12 cellular contexts compared by ENCODE assay signal in genomic region chr16:2038359-2039285, GRCh38. TPM values are rescaled to one million over a fixed set of nuclear protein-coding genes. Genes with fewer than 3 reads are reported as not detected.
DNase-seq lines count a peak whose midpoint lies in the region; ATAC-seq and TF ChIP-seq lines count a peak whose summit lies in the region.
"Had no signal": no experiment of that assay in that cellular context is flagged by ENCODE, and none has a peak within 500 bp of the region (broad histone marks: within the 10 kb centered on the region; RNA-seq: fewer than 3 reads in every experiment).

No MANE protein-coding gene starts in this region.

- H3K9me3 ChIP-seq in Panc1 (ENCODE audit: control insufficient read depth, insufficient read depth, low read depth, low read length) (no peaks in the 10 kb centered on the region), endocrine pancreas (ENCODE audit: control insufficient read depth, low read length) (no peaks in the 10 kb centered on the region), muscle layer of colon (ENCODE audit: low read length) (no peaks in the 10 kb centered on the region), tibial nerve (no peaks in the 10 kb centered on the region)

- no peak for TF ChIP-seq EP300 in tibial nerve (IDR thresholded peaks at IDR 0.05)

- H3K36me3 ChIP-seq in Panc1 (ENCODE audit: control insufficient read depth, insufficient read depth, low read length) (no peaks in the 10 kb centered on the region), endocrine pancreas (ENCODE audit: control insufficient read depth, insufficient read depth, low read length) (no peaks in the 10 kb centered on the region), muscle layer of colon (ENCODE audit: insufficient read depth, low read length) (no peaks in the 10 kb centered on the region), tibial nerve (peaks cover 0 to 13% (median 0%) of the 10 kb centered on the region in 3 donors)

- DNase-seq in Panc1 (ENCODE audit: low read depth, low spot score) (no peak), tibial nerve (ENCODE audit: low spot score in 2 of 2) (no peak), NCI-H187 treated with DMSO at 0.1 percent for 48 hours (lab: John Stamatoyannopoulos, UW) (no peak), NOMO-1 (lab: John Stamatoyannopoulos, UW; ENCODE audit: unreplicated experiment in 2 of 2) (no peak)
- DNase-seq in activated CD8-positive, alpha-beta memory T cell treated with anti-CD3 and anti-CD28 coated beads, Interleukin-2, amount 10 ng/mL, durations not matched to agents 7 days and 5 days = no peak
- DNase-seq: activated CD4-positive, CD25-positive, alpha-beta regulatory T cell treated with anti-CD3 and anti-CD28 coated beads, Interleukin-2, amount 50 U/mL, for 72 hours; activated gamma-delta T cell; dermis blood vessel endothelial cell; DMS79; stimulated activated naive B cell treated with anti-CD40 and anti-IgM and Interleukin-4, amounts not matched to agents 10 μg/mL and 1 μg/mL and 100 μg/mL, for 72 hours had no signal

- TF ChIP-seq CTCF in Panc1 (IDR thresholded peaks at IDR 0.05) (no peak), tibial nerve (IDR thresholded peaks at IDR 0.05) (no peak)

- no peaks in the 10 kb centered on the region for H3K36me3 Mint-ChIP-seq in activated CD8-positive, alpha-beta memory T cell treated with anti-CD3 and anti-CD28 coated beads, Interleukin-2, amount 10 ng/mL, durations not matched to agents 7 days and 5 days

- CTCF ChIA-PET in Panc1 (lab: Charles Lee) = interaction anchor here (0.6 kb wide), 1 partner anchor 19 kb away, joined by 3 read pairs; the partner anchor contains the start of gene NPW
- CTCF ChIA-PET in activated CD8-positive, alpha-beta memory T cell treated with anti-CD3 and anti-CD28 coated beads, Interleukin-2, amount 10 ng/mL, durations not matched to agents 7 days and 5 days (lab: Charles Lee) = interaction anchor here (1.0 kb wide), 1 partner anchor 102 kb away, joined by 3 read pairs; no protein-coding TSS in a partner anchor

- BruUV-seq in Panc1 (replicated peaks; lab: Mats Ljungman, UMichigan) = no TSS peak

- no peak for TF ChIP-seq POLR2A in tibial nerve (IDR thresholded peaks at IDR 0.05)

- ATAC-seq in Panc1 = no peak
- ATAC-seq in activated CD8-positive, alpha-beta memory T cell treated with anti-CD3 and anti-CD28 coated beads, Interleukin-2, amount 10 ng/mL, durations not matched to agents 7 days and 5 days = no peak
- ATAC-seq: stimulated activated naive B cell treated with anti-CD40 and anti-IgM and Interleukin-4, amounts not matched to agents 10 μg/mL and 1 μg/mL and 100 μg/mL, for 72 hours had no signal

- H3K4me3 ChIP-seq in Panc1 (ENCODE audit: low read depth in 2 of 2, low read length in 2 of 2) (no peak overlapping the region), endocrine pancreas (ENCODE audit: control insufficient read depth, insufficient read depth, low read length) (no peak overlapping the region), muscle layer of colon (ENCODE audit: low read depth in 1 of 2, low read length in 2 of 2) (peak overlapping the region in 1 of 2 donors; percentile 18), tibial nerve (peak overlapping the region in 1 of 4 donors; percentile 11)

- H3K27me3 ChIP-seq in Panc1 (ENCODE audit: control insufficient read depth, insufficient read depth, low read length) (no peaks in the 10 kb centered on the region), endocrine pancreas (ENCODE audit: control insufficient read depth, insufficient read depth, low read length) (no peaks in the 10 kb centered on the region), muscle layer of colon (ENCODE audit: control insufficient read depth in 1 of 2, insufficient read depth in 2 of 2, low read length in 2 of 2) (no peaks in the 10 kb centered on the region), tibial nerve (no peaks in the 10 kb centered on the region)

- H3K4me3 Mint-ChIP-seq in activated CD8-positive, alpha-beta memory T cell treated with anti-CD3 and anti-CD28 coated beads, Interleukin-2, amount 10 ng/mL, durations not matched to agents 7 days and 5 days = no peak overlapping the region
- H3K4me3 Mint-ChIP-seq: stimulated activated naive B cell treated with anti-CD40 and anti-IgM and Interleukin-4, amounts not matched to agents 10 μg/mL and 1 μg/mL and 100 μg/mL, for 72 hours had no signal

- in situ Hi-C loops in Panc1 (cut with HindIII; ENCODE audit: low pct_unique_long_range_greater_than_20kb, low sequenced_read_pairs) = no loop called here

- H3K4me1 ChIP-seq in Panc1 (ENCODE audit: control insufficient read depth, insufficient read depth, low read length) (peaks cover 72% of the 10 kb centered on the region), endocrine pancreas (ENCODE audit: control insufficient read depth, insufficient read depth, low read length) (no peaks in the 10 kb centered on the region), muscle layer of colon (ENCODE audit: insufficient read depth, low read length) (peaks cover 62% of the 10 kb centered on the region), tibial nerve (peaks cover 0 to 92% (median 71%) of the 10 kb centered on the region in 4 donors)

- POLR2A ChIA-PET in Panc1 (lab: Charles Lee) = no interaction called here

- H3K27ac ChIP-seq in Panc1 (ENCODE audit: low read length) = peak overlapping the region; percentile 82
- peak overlapping the region; percentile 0 for H3K27ac ChIP-seq in muscle layer of colon (ENCODE audit: low read depth, low read length)
- H3K27ac ChIP-seq in tibial nerve = peak overlapping the region; percentile 67 to 99 (median 88)

- 45 to 53% methylated on average over 17 to 33 of the region's 41 CpGs for WGBS in tibial nerve, 2 donors

- intact Hi-C loops in Panc1 (cut with micrococcal nuclease; ENCODE audit: unreplicated experiment) = no loop called here

- H3K9me3 Mint-ChIP-seq in activated CD8-positive, alpha-beta memory T cell treated with anti-CD3 and anti-CD28 coated beads, Interleukin-2, amount 10 ng/mL, durations not matched to agents 7 days and 5 days (ENCODE audit: low read depth) = no peaks in the 10 kb centered on the region
- H3K9me3 Mint-ChIP-seq: stimulated activated naive B cell treated with anti-CD40 and anti-IgM and Interleukin-4, amounts not matched to agents 10 μg/mL and 1 μg/mL and 100 μg/mL, for 72 hours had no signal

- H3K27me3 Mint-ChIP-seq in activated CD8-positive, alpha-beta memory T cell treated with anti-CD3 and anti-CD28 coated beads, Interleukin-2, amount 10 ng/mL, durations not matched to agents 7 days and 5 days = no peaks in the 10 kb centered on the region

- H3K27ac Mint-ChIP-seq in activated CD8-positive, alpha-beta memory T cell treated with anti-CD3 and anti-CD28 coated beads, Interleukin-2, amount 10 ng/mL, durations not matched to agents 7 days and 5 days = no peak overlapping the region
- H3K27ac Mint-ChIP-seq: stimulated activated naive B cell treated with anti-CD40 and anti-IgM and Interleukin-4, amounts not matched to agents 10 μg/mL and 1 μg/mL and 100 μg/mL, for 72 hours had no signal

- no peaks in the 10 kb centered on the region for H3K4me1 Mint-ChIP-seq in activated CD8-positive, alpha-beta memory T cell treated with anti-CD3 and anti-CD28 coated beads, Interleukin-2, amount 10 ng/mL, durations not matched to agents 7 days and 5 days

- H3K9ac ChIP-seq in endocrine pancreas (ENCODE audit: control insufficient read depth, insufficient read depth, low read length) (peak overlapping the region; percentile 54), muscle layer of colon (ENCODE audit: low read length) (peak overlapping the region; percentile 33)

RNA-seq across cellular contexts. Expression of gene NTHL1, which starts 9.0 kb away (rescaled TPM):
- total RNA-seq in Panc1 (2021; ENCODE audit: unreplicated experiment) (39.8 TPM), tibial nerve (10 to 100 TPM; 22.8 to 56.7 (median 28.1) TPM)
- 71.0 TPM for polyA plus RNA-seq in Panc1 (2012; ENCODE audit: insufficient read length)
- total RNA-seq in activated CD8-positive, alpha-beta memory T cell treated with anti-CD3 and anti-CD28 coated beads, Interleukin-2, amount 10 ng/mL, durations not matched to agents 7 days and 5 days = 10 to 100 TPM; 34.3 to 37.5 TPM

RNA-seq across cellular contexts. Expression of gene TSC2, which starts 9.2 kb away (rescaled TPM):
- total RNA-seq in Panc1 (2021; ENCODE audit: unreplicated experiment) (115 TPM), tibial nerve (100 to 1,000 TPM in 2 of 4 donors, 10 to 100 TPM in 2; 75.4 to 507 (median 111) TPM)
- 138 TPM for polyA plus RNA-seq in Panc1 (2012; ENCODE audit: insufficient read length)
- 100 to 1,000 TPM; 101 to 115 TPM for total RNA-seq in activated CD8-positive, alpha-beta memory T cell treated with anti-CD3 and anti-CD28 coated beads, Interleukin-2, amount 10 ng/mL, durations not matched to agents 7 days and 5 days

RNA-seq across cellular contexts. Expression of gene NHERF2, which starts 11.9 kb away (rescaled TPM):
- total RNA-seq in Panc1 (2021; ENCODE audit: unreplicated experiment) = 174 TPM
- polyA plus RNA-seq in Panc1 (2012; ENCODE audit: insufficient read length) = 287 TPM
- total RNA-seq in tibial nerve = 10 to 100 TPM; 54.7 to 83.1 (median 64.9) TPM
- 1 to 10 TPM; 1.3 to 2.2 TPM for total RNA-seq in activated CD8-positive, alpha-beta memory T cell treated with anti-CD3 and anti-CD28 coated beads, Interleukin-2, amount 10 ng/mL, durations not matched to agents 7 days and 5 days

RNA-seq across cellular contexts. Expression of gene NPW, which starts 19.0 kb away (rescaled TPM):
- 15.3 TPM for total RNA-seq in Panc1 (2021; ENCODE audit: unreplicated experiment)
- 42.9 TPM for polyA plus RNA-seq in Panc1 (2012; ENCODE audit: insufficient read length)
- 1 to 10 TPM in 2 of 4 donors, not detected in 2; 3.0 to 3.1 TPM for total RNA-seq in tibial nerve
- 1 to 10 TPM; 1.1 to 6.3 TPM for total RNA-seq in activated CD8-positive, alpha-beta memory T cell treated with anti-CD3 and anti-CD28 coated beads, Interleukin-2, amount 10 ng/mL, durations not matched to agents 7 days and 5 days

RNA-seq across cellular contexts. Expression of gene ZNF598, which starts 29.0 kb away (rescaled TPM):
- total RNA-seq in Panc1 (2021; ENCODE audit: unreplicated experiment) (85.7 TPM), tibial nerve (10 to 100 TPM; 37.0 to 83.1 (median 49.2) TPM)
- 64.6 TPM for polyA plus RNA-seq in Panc1 (2012; ENCODE audit: insufficient read length)
- total RNA-seq in activated CD8-positive, alpha-beta memory T cell treated with anti-CD3 and anti-CD28 coated beads, Interleukin-2, amount 10 ng/mL, durations not matched to agents 7 days and 5 days = 10 to 100 TPM; 76.2 to 94.5 TPM

Comparison
In these comparisons a context has a peak if more than half of its experiments do, and no peak if none do; other contexts are left out.
1. H3K27ac ChIP-seq: peak in every context shown above with its lines; median percentile 88 in tibial nerve; 82 in Panc1; 0 in muscle layer of colon.
2. RNA of gene NHERF2, which starts 11.9 kb away (total RNA-seq): 174 TPM in Panc1 (single experiment) and 54.7 to 83.1 TPM in tibial nerve; 1.3 to 2.2 TPM in activated CD8-positive, alpha-beta memory T cell treated with anti-CD3 and anti-CD28 coated beads, Interleukin-2, amount 10 ng/mL, durations not matched to agents 7 days and 5 days; every median in the first group is over 10 times any median in the second.